9 cellular contexts compared by ENCODE assay signal in genomic region chr15:67121725-67122600, GRCh38. TPM values are rescaled to one million over a fixed set of nuclear protein-coding genes. Genes with fewer than 3 reads are reported as not detected.
DNase-seq lines count a peak whose midpoint lies in the region; ATAC-seq lines count a peak whose summit lies in the region.
"Had no signal": no experiment of that assay in that cellular context is flagged by ENCODE, and none has a peak within 500 bp of the region (broad histone marks: within the 10 kb centered on the region; RNA-seq: fewer than 3 reads in every experiment).

No MANE protein-coding gene starts in this region.

- no peaks in the 10 kb centered on the region for H3K27me3 Mint-ChIP-seq in IgD-negative memory B cell
- H3K27me3 Mint-ChIP-seq in immature natural killer cell (ENCODE audit: low read depth in 3 of 3) = peaks cover 9 to 15% (median 14%) of the 10 kb centered on the region in 3 donors

- H3K27ac Mint-ChIP-seq in IgD-negative memory B cell (peak overlapping the region; percentile 94 to 99 (median 98)), immature natural killer cell (peak overlapping the region; percentile 96 to 100 (median 98))
- peak overlapping the region; percentile 91 to 98 for H3K27ac Mint-ChIP-seq in activated naive CD4-positive, alpha-beta T cell treated with anti-CD3 and anti-CD28 coated beads, Interleukin-2, amount 50 U/mL, for 72 hours

- peaks cover 75% of the 10 kb centered on the region for H3K36me3 ChIP-seq in MG63

- peak overlapping the region in 20 of 21 experiments; percentile 65 to 94 (median 86) for H3K27ac ChIP-seq in skin epidermis
- H3K27ac ChIP-seq: VCaP had no signal

- H3K4me1 Mint-ChIP-seq in IgD-negative memory B cell (peaks cover 49 to 77% (median 72%) of the 10 kb centered on the region in 3 donors), immature natural killer cell (peaks cover 84 to 92% of the 10 kb centered on the region in 2 donors)

- H3K9me3 ChIP-seq in MG63 = no peaks in the 10 kb centered on the region

- no peak overlapping the region for H3K4me3 ChIP-seq in skin epidermis
- no peak overlapping the region for H3K4me3 ChIP-seq in MG63

- peak overlapping the region; percentile 76 to 91 (median 89) for H3K4me3 Mint-ChIP-seq in IgD-negative memory B cell
- peak overlapping the region; percentile 81 to 93 (median 84) for H3K4me3 Mint-ChIP-seq in immature natural killer cell

- no peak for ATAC-seq in activated naive CD4-positive, alpha-beta T cell treated with anti-CD3 and anti-CD28 coated beads, Interleukin-2, amount 50 U/mL, for 72 hours

- H3K9me3 Mint-ChIP-seq in IgD-negative memory B cell (no peaks in the 10 kb centered on the region), immature natural killer cell (no peaks in the 10 kb centered on the region)
- H3K9me3 Mint-ChIP-seq in activated naive CD4-positive, alpha-beta T cell treated with anti-CD3 and anti-CD28 coated beads, Interleukin-2, amount 50 U/mL, for 72 hours = peaks cover 4 to 6% of the 10 kb centered on the region in 2 donors

- no peaks in the 10 kb centered on the region for H3K27me3 ChIP-seq in MG63

- no peaks in the 10 kb centered on the region for H3K36me3 Mint-ChIP-seq in IgD-negative memory B cell
- peaks cover 6 to 48% of the 10 kb centered on the region in 2 donors for H3K36me3 Mint-ChIP-seq in activated naive CD4-positive, alpha-beta T cell treated with anti-CD3 and anti-CD28 coated beads, Interleukin-2, amount 50 U/mL, for 72 hours
- peaks cover 0 to 3% (median 0%) of the 10 kb centered on the region in 3 donors for H3K36me3 Mint-ChIP-seq in immature natural killer cell

- DNase-seq in activated naive CD4-positive, alpha-beta T cell treated with anti-CD3 and anti-CD28 coated beads, Interleukin-2, amount 50 U/mL, for 72 hours (ENCODE audit: low spot score in 2 of 2) = no peak
- DNase-seq in immature natural killer cell (no peak), anterior cingulate cortex (lab: John Stamatoyannopoulos, UW) (no peak), RPMI8226 (no peak), MG63 (no peak), SIG-M5 (lab: John Stamatoyannopoulos, UW) (no peak)

RNA-seq across cellular contexts. Expression of gene SMAD3, which starts 56.6 kb away (rescaled TPM):
- 32.4 TPM for polyA plus RNA-seq in IgD-negative memory B cell
- total RNA-seq in activated naive CD4-positive, alpha-beta T cell treated with anti-CD3 and anti-CD28 coated beads, Interleukin-2, amount 50 U/mL, for 72 hours = 10 to 100 TPM; 15.4 to 75.9 TPM
- 10 to 100 TPM in 2 of 3 donors, 1 to 10 TPM in 1; 8.9 to 11.9 (median 10.0) TPM for polyA plus RNA-seq in immature natural killer cell
- total RNA-seq in MG63 (2014; rRNA removed; shearing (Covaris generic); ENCODE audit: low replicate concordance) = 32.9 and 38.2 TPM in 2 replicates
